8 cellular contexts compared by ENCODE assay signal in the genomic region with DNA sequence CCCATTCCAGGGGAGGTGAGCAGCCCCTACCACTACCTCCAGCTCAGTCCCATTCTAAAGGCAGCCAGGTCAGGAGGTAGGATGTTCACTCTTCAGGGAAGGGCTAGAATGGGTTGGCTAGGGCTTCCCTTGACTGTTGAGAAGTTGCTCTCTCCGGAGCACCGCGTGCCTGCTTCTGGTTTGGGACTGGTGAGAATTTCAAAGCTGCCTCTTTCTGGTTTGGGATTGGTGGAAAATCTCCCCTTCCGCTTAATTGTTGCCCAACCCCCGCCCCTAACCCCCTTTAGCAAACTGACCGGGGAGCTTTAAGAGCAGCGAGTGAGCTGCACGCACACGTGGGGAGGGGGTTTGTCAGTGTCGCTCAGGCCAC. TPM values are rescaled to one million over a fixed set of nuclear protein-coding genes. Genes with fewer than 3 reads are reported as not detected.
A peak's percentile ranks its signal among the peaks of the same experiment; 100 is the strongest.
DNase-seq lines count a peak whose midpoint lies in the region; ATAC-seq, FAIRE-seq and TF ChIP-seq lines count a peak whose summit lies in the region.

No MANE protein-coding gene starts in this region.

- peaks cover 7% of the 10 kb centered on the region for H3K4me1 Mint-ChIP-seq in activated CD4-positive, alpha-beta T cell treated with anti-CD3 and anti-CD28 coated beads for 36 hours
- H3K4me1 Mint-ChIP-seq in chondrocyte (ENCODE audit: low read depth) = peaks cover 11% of the 10 kb centered on the region

- H3K27me3 ChIP-seq in adrenal gland = no peaks in the 10 kb centered on the region
- no peaks in the 10 kb centered on the region for H3K27me3 ChIP-seq in transverse colon

- no peaks in the 10 kb centered on the region for H3K36me3 ChIP-seq in adrenal gland (replicated peaks in 1 of 2)
- no peaks in the 10 kb centered on the region for H3K36me3 ChIP-seq in kidney (ENCODE audit: control insufficient read depth in 1 of 2, insufficient read depth in 2 of 2, low read length in 2 of 2)
- H3K36me3 ChIP-seq in transverse colon = no peaks in the 10 kb centered on the region

- no peak overlapping the region for H3K4me3 Mint-ChIP-seq in activated CD4-positive, alpha-beta T cell treated with anti-CD3 and anti-CD28 coated beads for 36 hours
- H3K4me3 Mint-ChIP-seq in chondrocyte (ENCODE audit: unreplicated experiment) = no peak overlapping the region

- 10 to 15% (median 12%) methylated on average over 10 of the region's 10 CpGs; no CpG with 5 or more reads in 1 of the 4 donors for WGBS in adrenal gland, 4 donors
- WGBS in transverse colon (ENCODE audit: low coverage in 1 of 2), 2 donors = 19% methylated on average over 10 of the region's 10 CpGs; no CpG with 5 or more reads in 1 of the 2 donors

- in situ Hi-C loops in transverse colon (cut with MboI; ENCODE audit: low pct_ligation_motif_present in 1 of 4, low pct_unique_long_range_greater_than_20kb in 1 of 4, low sequenced_read_pairs in 3 of 4) = no loop called here

- POLR2A ChIA-PET in activated CD4-positive, alpha-beta T cell treated with anti-CD3 and anti-CD28 coated beads for 36 hours (lab: Charles Lee) = no interaction called here

- H3K27ac Mint-ChIP-seq in activated CD4-positive, alpha-beta T cell treated with anti-CD3 and anti-CD28 coated beads for 36 hours = peak overlapping the region; percentile 18
- H3K27ac Mint-ChIP-seq in chondrocyte (ENCODE audit: unreplicated experiment) = no peak overlapping the region

- no peaks in the 10 kb centered on the region for H3K9me3 Mint-ChIP-seq in activated CD4-positive, alpha-beta T cell treated with anti-CD3 and anti-CD28 coated beads for 36 hours (ENCODE audit: low read depth)
- no peaks in the 10 kb centered on the region for H3K9me3 Mint-ChIP-seq in chondrocyte (ENCODE audit: low read depth)

- FAIRE-seq in kidney (lab: Jason Lieb, UNC) = no peak

- H3K9me3 ChIP-seq in adrenal gland (replicated peaks in 1 of 3) = no peaks in the 10 kb centered on the region
- no peaks in the 10 kb centered on the region for H3K9me3 ChIP-seq in kidney (ENCODE audit: control insufficient read depth in 1 of 2, low read length in 2 of 2)
- no peaks in the 10 kb centered on the region for H3K9me3 ChIP-seq in transverse colon

- no peaks in the 10 kb centered on the region for H3K36me3 Mint-ChIP-seq in activated CD4-positive, alpha-beta T cell treated with anti-CD3 and anti-CD28 coated beads for 36 hours (ENCODE audit: low read depth)
- H3K36me3 Mint-ChIP-seq in chondrocyte (ENCODE audit: low read depth) = no peaks in the 10 kb centered on the region

- H3K4me3 ChIP-seq in adrenal gland (peak overlapping the region in 1 of 4 donors; percentile 60), kidney (ENCODE audit: low read length in 2 of 2) (peak overlapping the region; percentile 70 to 87), transverse colon (peak overlapping the region in 3 of 4 donors; percentile 21 to 50 (median 32))

- ATAC-seq in activated CD4-positive, alpha-beta T cell treated with anti-CD3 and anti-CD28 coated beads for 36 hours = no peak

- H3K4me1 ChIP-seq in adrenal gland (replicated peaks in 1 of 2) = peaks cover 15 to 24% of the 10 kb centered on the region in 2 donors
- H3K4me1 ChIP-seq in kidney (ENCODE audit: control insufficient read depth in 1 of 2, insufficient read depth in 1 of 2, low read depth in 1 of 2, low read length in 2 of 2) = peaks cover 16 to 25% of the 10 kb centered on the region in 2 donors
- peaks cover 5 to 15% (median 15%) of the 10 kb centered on the region in 4 donors for H3K4me1 ChIP-seq in transverse colon

- peak overlapping the region in 3 of 5 donors; percentile 24 to 71 (median 55) for H3K27ac ChIP-seq in adrenal gland
- H3K27ac ChIP-seq in kidney (ENCODE audit: low read depth in 2 of 2, low read length in 2 of 2) = peak overlapping the region; percentile 54 to 67
- H3K27ac ChIP-seq in transverse colon = peak overlapping the region in 2 of 4 donors; percentile 1 to 45

- no peak for TF ChIP-seq EP300 in transverse colon (IDR thresholded peaks at IDR 0.05; ENCODE audit: low read depth)

- intact Hi-C loops in activated CD4-positive, alpha-beta T cell treated with anti-CD3 and anti-CD28 coated beads for 36 hours (cut with DNase I, micrococcal nuclease) = loop anchor here (1.0 to 5.0 kb wide), 9 partner anchors 20 to 362 kb away; a partner anchor contains a TSS
- intact Hi-C loops in adrenal gland (cut with DNase I) (loop anchor here in 1 of 2 donors (10.0 kb wide), 1 partner anchor 94 kb away; no protein-coding TSS in a partner anchor), kidney (cut with DNase I) (no loop called here), transverse colon (cut with DNase I; ENCODE audit: low total_unique reads) (loop anchor here (1.0 kb wide), 1 partner anchor 24 kb away; no protein-coding TSS in a partner anchor)

- no peak for DNase-seq in activated CD4-positive, alpha-beta T cell treated with anti-CD3 and anti-CD28 coated beads for 36 hours
- no peak for DNase-seq in activated CD4-positive, alpha-beta T cell treated with anti-CD3 and anti-CD28 coated beads, Interleukin-2, amount 50 U/mL, for 1 hour
- DNase-seq in adrenal gland (peak in 2 of 7 donors; percentile 25 to 29), kidney (no peak), transverse colon (no peak), chondrocyte (ENCODE audit: low spot score) (no peak), AG20443 (ENCODE audit: low spot score) (no peak), COLO668 (lab: John Stamatoyannopoulos, UW; ENCODE audit: unreplicated experiment) (no peak)

- TF ChIP-seq CTCF in adrenal gland (IDR thresholded peaks at IDR 0.05) (no peak), kidney (IDR thresholded peaks at IDR 0.05; ENCODE audit: borderline replicate concordance, extremely low read depth, insufficient read depth) (no peak), transverse colon (IDR thresholded peaks at IDR 0.05) (no peak), chondrocyte (IDR thresholded peaks at IDR 0.05) (no peak)

- TF ChIP-seq POLR2A in adrenal gland (IDR thresholded peaks at IDR 0.05) (no peak), transverse colon (IDR thresholded peaks at IDR 0.05) (no peak)

- H3K9ac ChIP-seq in kidney (ENCODE audit: low read length in 2 of 2) = peak overlapping the region; percentile 76 to 80

- no peaks in the 10 kb centered on the region for H3K27me3 Mint-ChIP-seq in activated CD4-positive, alpha-beta T cell treated with anti-CD3 and anti-CD28 coated beads for 36 hours
- H3K27me3 Mint-ChIP-seq in chondrocyte (ENCODE audit: low read depth) = peaks cover 2% of the 10 kb centered on the region

- CTCF ChIA-PET in activated CD4-positive, alpha-beta T cell treated with anti-CD3 and anti-CD28 coated beads for 36 hours (lab: Charles Lee) = interaction anchor here (0.6 to 11.3 kb wide), 19 partner anchors 9 to 274 kb away, joined by 3 to 153 read pairs (median 4); no protein-coding TSS in a partner anchor

RNA-seq across cellular contexts. Expression of a gene that starts 0.7 kb away (rescaled TPM):
- under 1 TPM; 0.58 to 0.71 TPM for total RNA-seq in activated CD4-positive, alpha-beta T cell treated with anti-CD3 and anti-CD28 coated beads for 36 hours
- 10 to 100 TPM in 4 of 8 donors, 1 to 10 TPM in 4; 3.9 to 28.7 (median 13.0) TPM for total RNA-seq in adrenal gland
- 10 to 100 TPM in 1 of 3 donors, 1 to 10 TPM in 2; 4.6 to 11.8 (median 9.1) TPM for polyA plus RNA-seq in adrenal gland
- 30.4 TPM for total RNA-seq in kidney
- polyA plus RNA-seq in kidney (ENCODE audit: insufficient read depth, low read depth, low replicate concordance) = 57.6 TPM
- total RNA-seq in transverse colon = 10 to 100 TPM in 3 of 4 donors, 1 to 10 TPM in 1; 9.8 to 26.6 (median 22.7) TPM
- total RNA-seq in chondrocyte = 2.1 to 4.1 TPM (median 3.6 TPM) in 3 replicates

RNA-seq across cellular contexts. Expression of a gene that starts 34.3 kb away (rescaled TPM):
- not detected for total RNA-seq in activated CD4-positive, alpha-beta T cell treated with anti-CD3 and anti-CD28 coated beads for 36 hours
- under 1 TPM in 1 of 8 donors, not detected in 7; under 0.01 TPM for total RNA-seq in adrenal gland
- not detected for polyA plus RNA-seq in adrenal gland
- not detected for total RNA-seq in kidney
- polyA plus RNA-seq in kidney (ENCODE audit: insufficient read depth, low read depth, low replicate concordance) = not detected
- total RNA-seq in transverse colon = under 1 TPM in 1 of 4 donors, not detected in 3; 0.32 TPM
- total RNA-seq in chondrocyte = not detected in 3 replicates

RNA-seq across cellular contexts. Expression of a gene that starts 40.1 kb away (rescaled TPM):
- total RNA-seq in activated CD4-positive, alpha-beta T cell treated with anti-CD3 and anti-CD28 coated beads for 36 hours = not detected
- total RNA-seq in adrenal gland = 10 to 100 TPM; 10.3 to 46.9 (median 23.0) TPM
- 10 to 100 TPM in 2 of 3 donors, 1 to 10 TPM in 1; 1.8 to 25.9 (median 20.3) TPM for polyA plus RNA-seq in adrenal gland
- 42.8 TPM for total RNA-seq in kidney
- polyA plus RNA-seq in kidney (ENCODE audit: insufficient read depth, low read depth, low replicate concordance) = 40.4 TPM
- total RNA-seq in transverse colon = 10 to 100 TPM in 2 of 4 donors, 1 to 10 TPM in 2; 7.6 to 20.5 (median 11.4) TPM
- total RNA-seq in chondrocyte = 16.2 to 67.2 TPM (median 67.1 TPM) in 3 replicates

RNA-seq across cellular contexts. Expression of a gene that starts 42.2 kb away (rescaled TPM):
- under 1 TPM; 0.18 to 0.91 TPM for total RNA-seq in activated CD4-positive, alpha-beta T cell treated with anti-CD3 and anti-CD28 coated beads for 36 hours
- total RNA-seq in adrenal gland = 10 to 100 TPM in 5 of 8 donors, 1 to 10 TPM in 3; 4.5 to 38.7 (median 18.2) TPM
- polyA plus RNA-seq in adrenal gland = 10 to 100 TPM; 14.4 to 35.0 (median 26.2) TPM
- total RNA-seq in kidney = 17.5 TPM
- polyA plus RNA-seq in kidney (ENCODE audit: insufficient read depth, low read depth, low replicate concordance) = 240 TPM
- 10 to 100 TPM in 3 of 4 donors, 1 to 10 TPM in 1; 5.6 to 17.6 (median 12.8) TPM for total RNA-seq in transverse colon
- 198 to 219 TPM (median 215 TPM) in 3 replicates for total RNA-seq in chondrocyte

RNA-seq across cellular contexts. Expression of a gene that starts 46.5 kb away (rescaled TPM):
- 10 to 100 TPM; 29.9 TPM for total RNA-seq in activated CD4-positive, alpha-beta T cell treated with anti-CD3 and anti-CD28 coated beads for 36 hours
- total RNA-seq in adrenal gland = 10 to 100 TPM in 7 of 8 donors, 1 to 10 TPM in 1; 8.9 to 28.0 (median 20.6) TPM
- 10 to 100 TPM in 2 of 3 donors, 1 to 10 TPM in 1; 9.6 to 13.0 (median 10.7) TPM for polyA plus RNA-seq in adrenal gland
- total RNA-seq in kidney = 23.5 TPM
- 18.2 TPM for polyA plus RNA-seq in kidney (ENCODE audit: insufficient read depth, low read depth, low replicate concordance)
- total RNA-seq in transverse colon = 10 to 100 TPM; 10.0 to 27.3 (median 13.9) TPM
- total RNA-seq in chondrocyte = 22.8 to 26.0 TPM (median 24.3 TPM) in 3 replicates

Comparison
In these comparisons a context has a peak if more than half of its experiments do, and no peak if none do; other contexts are left out.
1. RNA of a gene that starts 40.1 kb away (total RNA-seq): 16.2 to 67.2 TPM in chondrocyte, 42.8 TPM in kidney (single experiment), 10.3 to 46.9 TPM in adrenal gland and 7.6 to 20.5 TPM in transverse colon; not detected in activated CD4-positive, alpha-beta T cell treated with anti-CD3 and anti-CD28 coated beads for 36 hours; every median in the first group is over 4 times any median in the second.